In the genomic region with DNA sequence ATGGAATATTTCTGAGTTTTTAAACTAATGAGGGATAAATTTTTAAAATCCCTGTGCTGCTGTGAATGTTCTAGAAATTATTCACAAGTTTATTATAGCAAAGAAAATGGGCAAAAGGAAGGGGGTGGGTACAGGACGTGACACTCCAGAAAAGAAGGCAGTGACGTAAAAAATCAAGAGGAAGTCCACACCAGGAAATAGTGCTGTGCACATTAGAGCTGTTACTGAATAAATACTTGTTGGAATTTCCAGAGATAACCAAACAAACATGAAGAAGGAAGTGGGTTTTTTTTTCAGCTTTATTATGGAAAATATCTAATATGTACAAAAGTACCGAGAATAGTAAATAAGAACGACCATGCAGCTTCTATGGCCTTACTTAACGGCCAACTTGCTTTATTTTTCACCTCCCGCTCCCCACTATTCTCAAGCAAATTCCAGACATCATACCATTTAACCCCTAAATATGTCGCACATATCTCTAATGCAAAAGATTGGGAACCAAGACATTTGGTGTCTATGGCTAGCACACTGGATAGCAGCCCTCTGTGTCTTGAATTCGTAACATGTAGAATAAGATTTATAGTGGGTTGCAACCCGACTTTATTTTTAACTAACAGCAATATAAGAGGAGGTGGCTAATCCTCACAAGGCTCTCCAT, we compare ENCODE assay signal across 1 cellular context.
TF ChIP-seq lines count a peak whose summit lies in the region.

No MANE protein-coding gene starts in this region.

TF ChIP-seq in GM23338, 12 proteins besides CTCF, POLR2A, EP300 and RAD21 (continued from another document):
- no peak for TF ChIP-seq ZNF462 (CRISPR knock-in tag; IDR thresholded peaks at IDR 0.05)
- no peak for TF ChIP-seq NANOG (IDR thresholded peaks at IDR 0.05; ENCODE audit: borderline replicate concordance)
- TF ChIP-seq ETS1 (IDR thresholded peaks at IDR 0.05): no peak
